In genomic region chr22:29553391-29554224, GRCh38 we compare ENCODE assay signal across 1 cellular context.
A peak's percentile ranks its signal among the peaks of the same experiment; 100 is the strongest.
TF ChIP-seq lines count a peak whose summit lies in the region.

THOC5 (minus strand) TSS chr22:29553757; CDS start chr22:29549147, 4,610 bp downstream.

TF ChIP-seq in K562, 482 proteins besides CTCF, POLR2A, EP300 and RAD21 (continued from another document and continues in another):
- TF ChIP-seq ZNF512 (tag; IDR thresholded peaks at IDR 0.05) (no peak), NFE2 (IDR thresholded peaks at IDR 0.05; ENCODE audit: low read depth) (no peak), PHF20 (IDR thresholded peaks at IDR 0.05; ENCODE audit: partially characterized antibody) (peak; percentile 77), TOE1 (IDR thresholded peaks at IDR 0.05; ENCODE audit: borderline replicate concordance) (peak; percentile 41; the same call in 1 of the 2 replicates), TOE1 (CRISPR knock-in tag; IDR thresholded peaks at IDR 0.05; ENCODE audit: borderline replicate concordance, low read depth) (no peak), PPARD (CRISPR knock-in tag; IDR thresholded peaks at IDR 0.05) (no peak), EWSR1 (IDR thresholded peaks at IDR 0.05; ENCODE audit: borderline replicate concordance, low read depth, partially characterized antibody) (no peak), POLR2AphosphoS2 (IDR thresholded peaks at IDR 0.05; ENCODE audit: low read length) (peak; percentile 70; the same call in 1 of the 2 replicates), HDAC8 (tag; IDR thresholded peaks at IDR 0.05) (no peak), FOXM1 (IDR thresholded peaks at IDR 0.05; ENCODE audit: low read depth) (no peak), FOXM1 (CRISPR knock-in tag; IDR thresholded peaks at IDR 0.05; ENCODE audit: low read depth) (no peak), ZNF609 (CRISPR knock-in tag; IDR thresholded peaks at IDR 0.05; ENCODE audit: borderline replicate concordance) (no peak), DPF2 (IDR thresholded peaks at IDR 0.05) (no peak; the same call in 1 of the 2 replicates), SMC3 (conservative IDR thresholded peaks at IDR 0.05; ENCODE audit: insufficient read depth, low read depth, low read length) (0 out of 2 replicates have a peak, but pooled peaks have one; percentile 36), ELF1 (tag; IDR thresholded peaks at IDR 0.05) (peak; percentile 87), RCOR1 (IDR thresholded peaks at IDR 0.05; ENCODE audit: borderline replicate concordance in 1 of 2, low read depth in 2 of 2, low read length in 2 of 2) (peak in 1 of 2 experiments; percentile 63; a peak in 2 of 4 replicates), GTF2E2 (tag; IDR thresholded peaks at IDR 0.05) (peak; percentile 67), THRA (IDR thresholded peaks at IDR 0.05) (no peak), HDAC1 (IDR thresholded peaks at IDR 0.05) (peak in 1 of 2 experiments; percentile 92; a peak in 2 of 4 replicates), SP2 (IDR thresholded peaks at IDR 0.05; ENCODE audit: extremely low read depth, low read depth, low read length, poor library complexity, severe bottlenecking) (peak; percentile 75), NELFE (IDR thresholded peaks at IDR 0.05; ENCODE audit: insufficient read depth, insufficient read length) (no peak), EP400 (IDR thresholded peaks at IDR 0.05) (peak; percentile 94), JUND (IDR thresholded peaks at IDR 0.05; ENCODE audit: borderline replicate concordance, low read depth, low read length) (peak; percentile 46; the same call in 1 of the 2 replicates), JUND (tag; IDR thresholded peaks at IDR 0.05; ENCODE audit: borderline replicate concordance, low read depth, low read length) (no peak; the same call in 2 of the 3 replicates), ZNF24 (IDR thresholded peaks at IDR 0.05) (peak; percentile 59; the same call in 1 of the 2 replicates), YY1 (IDR thresholded peaks at IDR 0.05; ENCODE audit: borderline replicate concordance in 1 of 3, control insufficient read depth in 1 of 3, extremely low read depth in 1 of 3, insufficient read depth in 3 of 3, insufficient read length in 1 of 3, insufficient replicate concordance in 2 of 3, low read depth in 1 of 3, low read length in 2 of 3) (peak in 2 of 3 experiments; percentile 44 to 57), GABPB1 (CRISPR knock-in tag; IDR thresholded peaks at IDR 0.05) (peak; percentile 97), FUS (optimal IDR thresholded peaks at IDR 0.05; ENCODE audit: low read depth, low read length) (no peak), DACH1 (IDR thresholded peaks at IDR 0.05; ENCODE audit: partially characterized antibody) (no peak), CEBPG (CRISPR knock-in tag; IDR thresholded peaks at IDR 0.05) (no peak), CEBPG (tag; conservative IDR thresholded peaks at IDR 0.05 in 1 of 2, IDR thresholded peaks at IDR 0.05 in 1 of 2) (no peak), ZBTB2 (IDR thresholded peaks at IDR 0.05) (no peak), SIX5 (IDR thresholded peaks at IDR 0.05; ENCODE audit: borderline replicate concordance in 1 of 2, insufficient read depth in 1 of 2, low read depth in 1 of 2, low read length in 2 of 2) (0 out of 4 replicates have a peak, but pooled peaks of 1 of the 2 experiments have one; percentile 25), MXD1 (CRISPR knock-in tag; IDR thresholded peaks at IDR 0.05; ENCODE audit: borderline replicate concordance, poor library complexity, severe bottlenecking) (no peak), MLX (CRISPR knock-in tag; conservative IDR thresholded peaks at IDR 0.05) (no peak), ETV5 (CRISPR knock-in tag; IDR thresholded peaks at IDR 0.05; ENCODE audit: low read depth) (peak; percentile 92), PHB (CRISPR knock-in tag; IDR thresholded peaks at IDR 0.05) (no peak), KDM5B (IDR thresholded peaks at IDR 0.05; ENCODE audit: insufficient replicate concordance, low read depth, low read length) (peak; percentile 58), TAF9B (IDR thresholded peaks at IDR 0.05; ENCODE audit: partially characterized antibody) (peak; percentile 61), ZNF12 (CRISPR knock-in tag; IDR thresholded peaks at IDR 0.05) (no peak), HCFC1 (IDR thresholded peaks at IDR 0.05; ENCODE audit: low read depth, low read length) (peak; percentile 80), UBTF (IDR thresholded peaks at IDR 0.05; ENCODE audit: borderline replicate concordance in 1 of 2, low read depth in 2 of 2, low read length in 2 of 2) (0 out of 4 replicates have a peak, but pooled peaks of 1 of the 2 experiments have one; percentile 60), GATAD2B (IDR thresholded peaks at IDR 0.05; ENCODE audit: borderline replicate concordance) (0 out of 2 replicates have a peak, but pooled peaks have one; percentile 31), BCLAF1 (IDR thresholded peaks at IDR 0.05; ENCODE audit: borderline replicate concordance in 1 of 2, control insufficient read depth in 1 of 2, low read depth in 2 of 2, low read length in 1 of 2) (peak in 1 of 2 experiments; percentile 77; a peak in 1 of 4 replicates), NCOA1 (IDR thresholded peaks at IDR 0.05; ENCODE audit: low read depth) (peak; percentile 45; the same call in 1 of the 2 replicates), ZNF445 (CRISPR knock-in tag; IDR thresholded peaks at IDR 0.05; ENCODE audit: low read depth) (no peak), TBL1XR1 (IDR thresholded peaks at IDR 0.05; ENCODE audit: low read length in 2 of 2) (peak in 1 of 2 experiments; percentile 42; a peak in 2 of 4 replicates), MAX (CRISPR knock-in tag; IDR thresholded peaks at IDR 0.05) (peak; percentile 89), KDM4B (IDR thresholded peaks at IDR 0.05; ENCODE audit: borderline replicate concordance in 2 of 2, low read depth in 1 of 2) (peak in 1 of 2 experiments; percentile 95; a peak in 2 of 4 replicates), NR2C1 (IDR thresholded peaks at IDR 0.05) (peak; percentile 53; the same call in 1 of the 2 replicates), NR2C1 (tag; IDR thresholded peaks at IDR 0.05) (no peak), ZNF212 (CRISPR knock-in tag; IDR thresholded peaks at IDR 0.05) (no peak)
